Comparison of ENCODE assay signal across 15 cellular contexts in the genomic region with DNA sequence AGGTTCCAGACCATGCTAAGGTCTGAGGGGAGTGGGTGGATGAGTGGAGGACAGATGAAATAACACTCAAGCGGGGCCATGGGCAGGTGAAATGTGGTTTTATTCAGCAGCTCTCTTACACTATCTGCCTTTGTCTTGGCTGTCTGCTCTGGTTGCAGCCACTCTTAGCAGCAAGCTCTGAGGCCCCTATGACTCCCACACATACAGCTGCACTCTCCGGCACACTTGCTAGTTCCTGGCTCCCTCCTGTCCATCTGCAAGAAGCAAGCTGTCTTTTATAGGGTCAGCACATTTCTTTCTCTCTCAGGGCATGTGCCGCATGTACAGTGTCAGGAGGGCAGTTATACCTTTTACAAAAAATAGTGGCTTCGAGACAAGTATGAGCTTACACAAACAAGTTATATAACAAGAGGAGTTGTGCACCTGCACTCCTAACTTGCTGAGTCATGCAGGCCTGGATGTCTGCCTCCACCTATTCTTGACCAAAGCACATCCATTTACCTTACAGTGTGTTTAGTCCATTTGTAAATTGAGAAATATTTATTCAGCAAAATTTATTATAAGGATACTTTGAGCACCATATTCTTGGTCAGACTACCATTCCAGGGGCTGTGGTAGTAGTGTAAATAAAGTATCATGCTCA.
A peak's percentile ranks its signal among the peaks of the same experiment; 100 is the strongest.
DNase-seq lines count a peak whose midpoint lies in the region; ATAC-seq, FAIRE-seq and TF ChIP-seq lines count a peak whose summit lies in the region.
"Had no signal": no experiment of that assay in that cellular context is flagged by ENCODE, and none has a peak within 500 bp of the region (broad histone marks: within the 10 kb centered on the region; RNA-seq: fewer than 3 reads in every experiment).

No MANE protein-coding gene starts in this region.

- H3K4me3 ChIP-seq in HepG2 (replicated peaks in 1 of 3; ENCODE audit: insufficient read depth in 1 of 3, low read depth in 2 of 3, low read length in 3 of 3) (no peak overlapping the region), right lobe of liver (no peak overlapping the region), fibroblast of villous mesenchyme (ENCODE audit: low read depth, low read length) (no peak overlapping the region), HAP-1 (no peak overlapping the region)

- WGBS in HepG2 (ENCODE audit: low lambda C conversion rate) = 52% methylated on average over 4 of the region's 4 CpGs
- 86% methylated on average over 4 of the region's 4 CpGs for WGBS in right lobe of liver (ENCODE audit: insufficient coverage, low coverage, low lambda C conversion rate, missing lambda C conversion rate)

- intact Hi-C loops in HepG2 (cut with micrococcal nuclease; ENCODE audit: unreplicated experiment) (no loop called here), right lobe of liver (cut with DNase I) (no loop called here)

- no TSS peak for BruUV-seq in HepG2 (replicated peaks; lab: Mats Ljungman, UMichigan)

- H3K9me3 ChIP-seq in HepG2 (ENCODE audit: low read length) = peaks cover 6% of the 10 kb centered on the region; the same call in 1 of the 2 replicates
- no peaks in the 10 kb centered on the region for H3K9me3 ChIP-seq in right lobe of liver
- no peaks in the 10 kb centered on the region for H3K9me3 ChIP-seq in HAP-1
- H3K9me3 ChIP-seq: SK-N-SH had no signal

- H3K4me2 ChIP-seq in HepG2 (ENCODE audit: low read depth, low read length) = no peak overlapping the region
- H3K4me2 ChIP-seq: SK-N-SH had no signal

- in situ Hi-C loops in HepG2 (cut with HindIII; ENCODE audit: extremely low pct_ligation_motif_present, low pct_unique_long_range_greater_than_20kb) (no loop called here), HAP-1 (cut with MboI; ENCODE audit: low sequenced_read_pairs) (no loop called here)

- FAIRE-seq in HepG2 (lab: Jason Lieb, UNC) = no peak
- FAIRE-seq: H54 had no signal

- CTCF ChIA-PET in HepG2 (lab: Yijun Ruan, JAX; ENCODE audit: low intra/inter-chr PET ratio, low total read pairs) = no interaction called here

- ATAC-seq in HepG2 (no peak), right lobe of liver (no peak), HG03571 (IDR thresholded peaks at IDR 0.05; ENCODE audit: unreplicated experiment) (no peak)
- ATAC-seq: PC-3 had no signal

- POLR2A ChIA-PET in HepG2 (lab: Yijun Ruan, JAX) = no interaction called here

- no peaks in the 10 kb centered on the region for H3K79me2 ChIP-seq in HepG2 (ENCODE audit: insufficient read depth, low read length)

- no peak overlapping the region for H3K9ac ChIP-seq in HepG2 (ENCODE audit: insufficient read depth, low read depth, low read length)
- H3K9ac ChIP-seq: SK-N-SH had no signal

- H2AFZ ChIP-seq in HepG2 (ENCODE audit: low read length) = no peak overlapping the region

- no peak for DNase-seq in HepG2 (ENCODE audit: low spot score)
- DNase-seq in right lobe of liver = no peak
- DNase-seq in RPMI8226 = peak; percentile 56
- peak; percentile 7 for DNase-seq in fibroblast of villous mesenchyme (ENCODE audit: low read depth)
- no peak for DNase-seq in HAP-1 (ENCODE audit: low spot score in 2 of 2)
- DNase-seq in NCI-H187 treated with DMSO at 0.1 percent for 48 hours (lab: John Stamatoyannopoulos, UW) = no peak
- DNase-seq: AML-193, GF-D8, NCI-H1105 treated with DMSO at 0.1 percent for 48 hours, NCI-H510A treated with DMSO at 0.1 percent for 48 hours, PC-3, SK-N-SH, T-helper 1 cell had no signal

- H3K27ac ChIP-seq in HepG2 (ENCODE audit: extremely low read length, insufficient read depth, low read length) = no peak overlapping the region
- no peak overlapping the region for H3K27ac ChIP-seq in right lobe of liver

- TF ChIP-seq CTCF in HepG2 (CRISPR knock-in tag; IDR thresholded peaks at IDR 0.05) (no peak), right lobe of liver (IDR thresholded peaks at IDR 0.05) (no peak), fibroblast of villous mesenchyme (IDR thresholded peaks at IDR 0.05; ENCODE audit: insufficient read depth, low read depth, low read length) (no peak)

- no peaks in the 10 kb centered on the region for H4K20me1 ChIP-seq in HepG2 (ENCODE audit: insufficient read depth, low read length)

- H3K4me1 ChIP-seq in HepG2 (ENCODE audit: insufficient read depth, low read length) = no peaks in the 10 kb centered on the region
- H3K4me1 ChIP-seq in right lobe of liver = no peaks in the 10 kb centered on the region
- H3K4me1 ChIP-seq in HAP-1 = no peaks in the 10 kb centered on the region

- H3K27me3 ChIP-seq in HepG2 (ENCODE audit: control insufficient read depth in 1 of 2, insufficient read depth in 2 of 2, low read length in 2 of 2) (no peaks in the 10 kb centered on the region), right lobe of liver (no peaks in the 10 kb centered on the region), HAP-1 (ENCODE audit: low read depth) (no peaks in the 10 kb centered on the region)

- no peak for TF ChIP-seq RAD21 in HepG2 (CRISPR knock-in tag; IDR thresholded peaks at IDR 0.05)

- TF ChIP-seq POLR2A in HepG2 (IDR thresholded peaks at IDR 0.05; ENCODE audit: insufficient read depth in 1 of 2, low read depth in 2 of 2, low read length in 2 of 2) = no peak
- no peak for TF ChIP-seq POLR2A in right lobe of liver (IDR thresholded peaks at IDR 0.05)

- H3K36me3 ChIP-seq in HepG2 (replicated peaks in 1 of 2; ENCODE audit: control insufficient read depth in 1 of 2, insufficient read depth in 2 of 2, low read length in 2 of 2) (no peaks in the 10 kb centered on the region), right lobe of liver (no peaks in the 10 kb centered on the region), HAP-1 (replicated peaks) (no peaks in the 10 kb centered on the region)

- TF ChIP-seq EP300 in HepG2 (IDR thresholded peaks at IDR 0.05; ENCODE audit: low read depth in 2 of 2, low read length in 2 of 2) = no peak
- no peak for TF ChIP-seq EP300 in HepG2 (CRISPR knock-in tag; IDR thresholded peaks at IDR 0.05; ENCODE audit: borderline replicate concordance)

TF ChIP-seq in HepG2, 621 proteins besides CTCF, POLR2A, EP300 and RAD21:
- TF ChIP-seq ZNF468 (CRISPR knock-in tag; IDR thresholded peaks at IDR 0.05) (no peak), NFE2L2 (IDR thresholded peaks at IDR 0.05; ENCODE audit: low read length) (peak; percentile 66)

Comparison
In these comparisons a context has a peak if more than half of its experiments do, and no peak if none do; other contexts are left out.
1. DNase-seq: peak in RPMI8226 (single experiment) and fibroblast of villous mesenchyme (single experiment); none in HepG2 (single experiment), right lobe of liver (0 of 3), HAP-1 (0 of 2) and NCI-H187 treated with DMSO at 0.1 percent for 48 hours (single experiment).